Comparison of ENCODE assay signal across 23 cellular contexts in genomic region chr18:56199580-56200320, GRCh38.
DNase-seq lines count a peak whose midpoint lies in the region; ATAC-seq, FAIRE-seq and TF ChIP-seq lines count a peak whose summit lies in the region.
"Had no signal": no experiment of that assay in that cellular context is flagged by ENCODE, and none has a peak within 500 bp of the region (broad histone marks: within the 10 kb centered on the region; RNA-seq: fewer than 3 reads in every experiment).

No MANE protein-coding gene starts in this region.

- no peaks in the 10 kb centered on the region for H3K9me2 ChIP-seq in OCI-LY7 (ENCODE audit: insufficient read depth, low read length)

- no peaks in the 10 kb centered on the region for H3K9me3 Mint-ChIP-seq in astrocyte (ENCODE audit: unreplicated experiment)
- H3K9me3 Mint-ChIP-seq in activated naive CD8-positive, alpha-beta T cell treated with anti-CD3 and anti-CD28 coated beads for 36 hours = peaks cover 2% of the 10 kb centered on the region

- H3K4me1 Mint-ChIP-seq in astrocyte (ENCODE audit: low read depth, unreplicated experiment) = peaks cover 36% of the 10 kb centered on the region
- no peaks in the 10 kb centered on the region for H3K4me1 Mint-ChIP-seq in activated naive CD8-positive, alpha-beta T cell treated with anti-CD3 and anti-CD28 coated beads for 36 hours
- H3K4me1 Mint-ChIP-seq: natural killer cell had no signal

- DNase-seq in AG10803 (ENCODE audit: low read depth) (peak; percentile 13), astrocyte (ENCODE audit: low read depth) (peak; percentile 23), right lobe of liver (peak in 1 of 3 donors; percentile 12), gastrocnemius medialis (no peak), AG08396 (ENCODE audit: low spot score) (no peak), OCI-LY7 (ENCODE audit: low spot score) (no peak), HAP-1 (ENCODE audit: low spot score in 2 of 2) (no peak)
- DNase-seq in activated naive CD8-positive, alpha-beta T cell treated with anti-CD3 and anti-CD28 coated beads for 36 hours = no peak
- DNase-seq: activated CD4-positive, alpha-beta T cell treated with anti-CD3 and anti-CD28 coated beads, Interleukin-2, amount 50 U/mL, for 1 hour; activated CD8-positive, alpha-beta memory T cell treated with anti-CD3 and anti-CD28 coated beads, Interleukin-2, amount 50 U/mL, for 48 hours; activated effector memory CD4-positive, alpha-beta T cell treated with anti-CD3 and anti-CD28 coated beads, Interleukin-2, amount 50 U/mL, for 16 hours; amniotic stem cell; Caco-2; cerebellar nuclear complex; effector memory CD4-positive, alpha-beta T cell; natural killer cell; NCI-H1048; NCI-H2081; posterior cingulate gyrus; stimulated activated CD4-positive, alpha-beta T cell treated with anti-CD3 and anti-CD28 coated beads, Interleukin-15, amount 100 ng/mL, for 24 hours; stimulated activated naive CD4-positive, alpha-beta T cell treated with Interleukin-2 at 50 U/mL for 16 hours; T-helper 1 cell; upper lobe of right lung had no signal

- H3K4me3 Mint-ChIP-seq in astrocyte (ENCODE audit: unreplicated experiment) = no peak overlapping the region
- no peak overlapping the region for H3K4me3 Mint-ChIP-seq in activated naive CD8-positive, alpha-beta T cell treated with anti-CD3 and anti-CD28 coated beads for 36 hours
- H3K4me3 Mint-ChIP-seq: natural killer cell had no signal

- peak overlapping the region; percentile 37 for H2AFZ ChIP-seq in astrocyte (ENCODE audit: low read depth, low read length)
- H2AFZ ChIP-seq in OCI-LY7 (ENCODE audit: low read length) = no peak overlapping the region

- peak overlapping the region; percentile 7 for H3K9ac ChIP-seq in astrocyte (ENCODE audit: low read length)

- H3K9me3 ChIP-seq in astrocyte (ENCODE audit: insufficient read depth, low read depth, low read length) (no peaks in the 10 kb centered on the region), right lobe of liver (no peaks in the 10 kb centered on the region), gastrocnemius medialis (no peaks in the 10 kb centered on the region), OCI-LY7 (ENCODE audit: low read length) (no peaks in the 10 kb centered on the region), HAP-1 (no peaks in the 10 kb centered on the region)
- H3K9me3 ChIP-seq: Caco-2 had no signal

- H3K4me3 ChIP-seq in AG10803 (ENCODE audit: low read length) = no peak overlapping the region
- peak overlapping the region; percentile 19 for H3K4me3 ChIP-seq in astrocyte (ENCODE audit: insufficient read depth, low read depth, low read length)
- no peak overlapping the region for H3K4me3 ChIP-seq in right lobe of liver
- H3K4me3 ChIP-seq in gastrocnemius medialis = no peak overlapping the region
- no peak overlapping the region for H3K4me3 ChIP-seq in OCI-LY7 (ENCODE audit: low read depth, low read length, poor library complexity, severe bottlenecking)
- no peak overlapping the region for H3K4me3 ChIP-seq in HAP-1
- H3K4me3 ChIP-seq: upper lobe of right lung had no signal

- H3K4me1 ChIP-seq in astrocyte (ENCODE audit: insufficient read depth, low read length) (peaks cover 40% of the 10 kb centered on the region), right lobe of liver (no peaks in the 10 kb centered on the region), gastrocnemius medialis (peaks cover 0 to 8% of the 10 kb centered on the region in 2 donors), OCI-LY7 (ENCODE audit: insufficient read depth, low read length, poor library complexity, severe bottlenecking) (no peaks in the 10 kb centered on the region), HAP-1 (no peaks in the 10 kb centered on the region)
- H3K4me1 ChIP-seq: Caco-2, upper lobe of right lung had no signal

- no peaks in the 10 kb centered on the region for H3K27me3 Mint-ChIP-seq in astrocyte (ENCODE audit: low read depth, unreplicated experiment)
- H3K27me3 Mint-ChIP-seq in activated naive CD8-positive, alpha-beta T cell treated with anti-CD3 and anti-CD28 coated beads for 36 hours = no peaks in the 10 kb centered on the region

- POLR2A ChIA-PET in OCI-LY7 (lab: Charles Lee) = no interaction called here

- H3K36me3 ChIP-seq in astrocyte (ENCODE audit: insufficient read depth, low read length) = no peaks in the 10 kb centered on the region
- H3K36me3 ChIP-seq in right lobe of liver = no peaks in the 10 kb centered on the region
- H3K36me3 ChIP-seq in gastrocnemius medialis = no peaks in the 10 kb centered on the region
- H3K36me3 ChIP-seq in OCI-LY7 (ENCODE audit: insufficient read depth, low read length) = no peaks in the 10 kb centered on the region
- H3K36me3 ChIP-seq in HAP-1 (replicated peaks) = no peaks in the 10 kb centered on the region; the same call in 1 of the 2 replicates
- H3K36me3 ChIP-seq: upper lobe of right lung had no signal

- H3K27ac ChIP-seq in astrocyte (ENCODE audit: low read depth, low read length) (peak overlapping the region; percentile 72), right lobe of liver (no peak overlapping the region), gastrocnemius medialis (peak overlapping the region in 3 of 4 donors; percentile 53 to 66 (median 60)), OCI-LY7 (ENCODE audit: low read depth, low read length, poor library complexity, severe bottlenecking) (no peak overlapping the region)
- H3K27ac ChIP-seq: upper lobe of right lung had no signal

- no peaks in the 10 kb centered on the region for H4K20me1 ChIP-seq in astrocyte (ENCODE audit: insufficient read depth, low read length)
- H4K20me1 ChIP-seq in OCI-LY7 (ENCODE audit: insufficient read depth, low read length) = no peaks in the 10 kb centered on the region

- ATAC-seq in right lobe of liver = peak; percentile 31 to 82 (median 66)
- ATAC-seq in gastrocnemius medialis = peak; percentile 24 to 54
- ATAC-seq: natural killer cell, upper lobe of right lung had no signal

- no peaks in the 10 kb centered on the region for H3K36me3 Mint-ChIP-seq in astrocyte (ENCODE audit: low read depth, unreplicated experiment)
- H3K36me3 Mint-ChIP-seq in activated naive CD8-positive, alpha-beta T cell treated with anti-CD3 and anti-CD28 coated beads for 36 hours = no peaks in the 10 kb centered on the region
- H3K36me3 Mint-ChIP-seq: natural killer cell had no signal

- FAIRE-seq in astrocyte (lab: Jason Lieb, UNC) = no peak

- in situ Hi-C loops in gastrocnemius medialis (cut with MboI; ENCODE audit: low sequenced_read_pairs in 4 of 4) = no loop called here
- in situ Hi-C loops in HAP-1 (cut with MboI; ENCODE audit: low sequenced_read_pairs) = no loop called here

- H3K79me2 ChIP-seq in astrocyte (ENCODE audit: insufficient read depth, low read length) (no peaks in the 10 kb centered on the region), OCI-LY7 (ENCODE audit: insufficient read depth, low read depth, low read length) (no peaks in the 10 kb centered on the region)

- H3K27ac Mint-ChIP-seq in astrocyte (ENCODE audit: unreplicated experiment) = peak overlapping the region; percentile 92
- H3K27ac Mint-ChIP-seq in activated naive CD8-positive, alpha-beta T cell treated with anti-CD3 and anti-CD28 coated beads for 36 hours = no peak overlapping the region
- H3K27ac Mint-ChIP-seq: natural killer cell had no signal

- no TSS peak for BruUV-seq in OCI-LY7 (replicated peaks; lab: Mats Ljungman, UMichigan)

- TF ChIP-seq POLR2A in right lobe of liver (IDR thresholded peaks at IDR 0.05) (no peak), gastrocnemius medialis (IDR thresholded peaks at IDR 0.05) (no peak)

- CTCF ChIA-PET in OCI-LY7 (lab: Charles Lee; ENCODE audit: unreplicated experiment) = no interaction called here

- TF ChIP-seq CTCF in AG10803 (conservative IDR thresholded peaks at IDR 0.05; ENCODE audit: low read length) (no peak), astrocyte (IDR thresholded peaks at IDR 0.05; ENCODE audit: insufficient read depth, low read depth, low read length) (no peak), right lobe of liver (IDR thresholded peaks at IDR 0.05) (no peak), gastrocnemius medialis (IDR thresholded peaks at IDR 0.05 in 4 of 5, conservative IDR thresholded peaks at IDR 0.05 in 1 of 5) (no peak), OCI-LY7 (conservative IDR thresholded peaks at IDR 0.05; ENCODE audit: low read length) (no peak)

- intact Hi-C loops in right lobe of liver (cut with DNase I) = no loop called here
- intact Hi-C loops in gastrocnemius medialis (cut with DNase I; ENCODE audit: low total_unique reads) = no loop called here
- intact Hi-C loops in OCI-LY7 (cut with micrococcal nuclease; ENCODE audit: unreplicated experiment) = no loop called here

- H3K27me3 ChIP-seq in astrocyte (ENCODE audit: insufficient read depth, low read length) (no peaks in the 10 kb centered on the region), right lobe of liver (no peaks in the 10 kb centered on the region), gastrocnemius medialis (no peaks in the 10 kb centered on the region), HAP-1 (ENCODE audit: low read depth) (no peaks in the 10 kb centered on the region)
- H3K27me3 ChIP-seq: upper lobe of right lung had no signal

- peak overlapping the region; percentile 62 for H3K4me2 ChIP-seq in astrocyte (ENCODE audit: low read length)
- no peak overlapping the region for H3K4me2 ChIP-seq in OCI-LY7 (ENCODE audit: low read length)

- WGBS in right lobe of liver (ENCODE audit: insufficient coverage, low coverage, low lambda C conversion rate, missing lambda C conversion rate) = 64% methylated on average over 8 of the region's 8 CpGs

Comparison
In these comparisons a context has a peak if more than half of its experiments do, and no peak if none do; other contexts are left out.
1. DNase-seq: peak in AG10803 (single experiment) and astrocyte (single experiment); none in gastrocnemius medialis (0 of 2), AG08396 (single experiment), OCI-LY7 (single experiment), HAP-1 (0 of 2) and activated naive CD8-positive, alpha-beta T cell treated with anti-CD3 and anti-CD28 coated beads for 36 hours (single experiment).
2. H3K27ac ChIP-seq: peak in astrocyte (single experiment) and gastrocnemius medialis (3 of 4); none in right lobe of liver (0 of 3) and OCI-LY7 (single experiment).